1 cellular context compared by ENCODE assay signal in the genomic region with DNA sequence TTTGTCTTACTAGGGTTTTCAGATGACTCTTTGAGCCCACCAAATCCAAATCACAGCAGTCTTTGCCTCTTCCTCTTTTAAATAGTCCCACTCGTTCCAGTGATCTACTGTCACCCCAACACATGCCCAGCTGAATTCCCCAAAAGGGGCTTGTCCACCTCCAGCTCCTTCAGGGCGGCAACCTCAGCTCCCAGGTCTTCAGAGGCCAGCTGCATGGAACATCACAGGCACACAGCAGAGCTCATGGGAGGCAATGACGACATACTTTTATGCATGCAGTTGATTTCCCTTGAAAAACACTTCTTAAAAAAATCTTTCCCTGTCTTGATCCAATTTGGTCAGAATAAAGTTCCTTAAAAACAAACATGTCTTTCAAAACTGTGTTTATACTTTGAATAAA.
TF ChIP-seq lines count a peak whose summit lies in the region.

No MANE protein-coding gene starts in this region.

TF ChIP-seq in endothelial cell of umbilical vein, 7 proteins besides CTCF, POLR2A, EP300 and RAD21 (continued from another document):
- TF ChIP-seq POLR2AphosphoS5 (IDR thresholded peaks at IDR 0.05; ENCODE audit: insufficient read depth, low read depth, low read length) (no peak), EZH2 (IDR thresholded peaks at IDR 0.05; ENCODE audit: borderline replicate concordance, low read depth, low read length, severe bottlenecking) (no peak), JUN (IDR thresholded peaks at IDR 0.05; ENCODE audit: borderline replicate concordance, insufficient read depth, insufficient read length, low read depth) (no peak), GATA2 (IDR thresholded peaks at IDR 0.05; ENCODE audit: insufficient read depth, insufficient read length, low read depth, low read length) (no peak), FOS (IDR thresholded peaks at IDR 0.05; ENCODE audit: borderline replicate concordance, insufficient read depth, low read length) (no peak)
- TF ChIP-seq, protein P1, sequence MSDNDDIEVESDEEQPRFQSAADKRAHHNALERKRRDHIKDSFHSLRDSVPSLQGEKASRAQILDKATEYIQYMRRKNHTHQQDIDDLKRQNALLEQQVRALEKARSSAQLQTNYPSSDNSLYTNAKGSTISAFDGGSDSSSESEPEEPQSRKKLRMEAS (IDR thresholded peaks at IDR 0.05; ENCODE audit: insufficient read depth, insufficient read length): no peak
